In the genomic region with DNA sequence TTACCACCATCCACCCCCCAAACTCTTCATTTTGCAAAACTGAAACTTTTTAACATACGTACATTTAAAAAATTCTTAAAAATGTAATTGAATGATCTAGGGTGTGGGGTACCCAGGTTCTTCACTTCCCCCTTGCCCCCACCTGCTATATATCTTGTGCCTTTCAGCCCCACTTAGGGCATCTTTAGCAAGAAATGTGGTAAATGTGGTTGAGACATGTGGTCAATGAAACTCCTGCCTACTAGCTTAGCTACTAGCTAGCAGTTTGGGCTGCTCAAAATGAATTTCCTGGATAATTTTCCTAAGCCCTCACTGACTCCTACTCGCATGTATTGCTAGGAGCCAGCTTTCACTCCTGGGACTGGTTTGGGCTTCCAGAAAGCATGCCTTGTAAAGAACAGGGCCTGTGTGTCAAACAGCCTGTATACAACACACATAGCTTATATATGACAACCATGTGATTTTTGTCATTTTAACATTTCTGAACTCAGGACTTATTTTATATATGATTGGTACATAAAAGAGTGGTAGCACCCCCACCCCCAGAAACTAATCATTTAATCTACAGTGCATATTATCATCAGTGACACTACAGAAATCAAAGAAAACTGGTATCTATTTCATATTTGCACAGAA, we compare ENCODE assay signal across 10 cellular contexts.
DNase-seq lines count a peak whose midpoint lies in the region; ATAC-seq and TF ChIP-seq lines count a peak whose summit lies in the region.
"Had no signal": no experiment of that assay in that cellular context is flagged by ENCODE, and none has a peak within 500 bp of the region (broad histone marks: within the 10 kb centered on the region; RNA-seq: fewer than 3 reads in every experiment).

No MANE protein-coding gene starts in this region.

- TF ChIP-seq CTCF in GM23338 (conservative IDR thresholded peaks at IDR 0.05; ENCODE audit: low read depth in 2 of 2) = no peak

- no peaks in the 10 kb centered on the region for H3K36me3 ChIP-seq in GM23338 (ENCODE audit: insufficient read depth)

- H3K9me3 Mint-ChIP-seq in GM23338 = peaks cover 4% of the 10 kb centered on the region; the same call in 1 of the 3 replicates

- H3K4me3 ChIP-seq in Jurkat, Clone E6-1 (ENCODE audit: low read length) = no peak overlapping the region
- H3K4me3 ChIP-seq in GM23338 = no peak overlapping the region

- H3F3A ChIP-seq in GM23338 (replicated peaks; ENCODE audit: low read depth) = no peaks in the 10 kb centered on the region

- H3K27ac Mint-ChIP-seq in GM23338 = no peak overlapping the region

- no peaks in the 10 kb centered on the region for H3K9me2 ChIP-seq in GM23338 (ENCODE audit: insufficient read depth)

- H3K4me1 Mint-ChIP-seq in GM23338 = peaks cover 6% of the 10 kb centered on the region

- H2AFZ ChIP-seq in GM23338 = no peak overlapping the region

- H3K79me2 ChIP-seq in GM23338 (replicated peaks; ENCODE audit: insufficient read depth) = no peaks in the 10 kb centered on the region

- peak; percentile 83 for ATAC-seq in GM18511 (IDR thresholded peaks at IDR 0.05; ENCODE audit: unreplicated experiment)
- ATAC-seq in GM21786 (IDR thresholded peaks at IDR 0.05; ENCODE audit: unreplicated experiment) = peak; percentile 89
- ATAC-seq in GM23338 = no peak

- no peak overlapping the region for H3K4me2 ChIP-seq in GM23338

- no peaks in the 10 kb centered on the region for H3K27me3 ChIP-seq in GM23338 (ENCODE audit: insufficient read depth)

- H3K36me3 Mint-ChIP-seq in GM23338 (ENCODE audit: low read depth) = peaks cover 4% of the 10 kb centered on the region; the same call in 1 of the 3 replicates

- H3K27ac ChIP-seq in GM23338 (ENCODE audit: low read depth) = no peak overlapping the region

- peaks cover 6% of the 10 kb centered on the region for H3K27me3 Mint-ChIP-seq in GM23338 (ENCODE audit: insufficient read depth, low read depth, poor library complexity)

- no peaks in the 10 kb centered on the region; the same call in 1 of the 2 replicates for H4K20me1 ChIP-seq in GM23338 (replicated peaks; ENCODE audit: insufficient read depth)

- DNase-seq in Jurkat, Clone E6-1 (ENCODE audit: low read depth, low spot score) = peak; percentile 86
- DNase-seq in glomerular visceral epithelial cell (ENCODE audit: extremely low spot score) (peak; percentile 8), HuH-7 (ENCODE audit: low spot score) (no peak), GM23338 (ENCODE audit: low spot score) (no peak), anterior cingulate cortex (lab: John Stamatoyannopoulos, UW) (no peak)
- no peak for DNase-seq in stimulated activated CD4-positive, alpha-beta T cell treated with anti-CD3 and anti-CD28 coated beads, Interleukin-4, amount 100 ng/mL, for 24 hours
- DNase-seq: activated naive CD4-positive, alpha-beta T cell; NCI-H748 treated with DMSO at 0.1 percent for 48 hours had no signal

- H3K4me3 Mint-ChIP-seq in GM23338 = no peak overlapping the region

- no peaks in the 10 kb centered on the region for H3K4me1 ChIP-seq in GM23338 (ENCODE audit: insufficient read depth)

TF ChIP-seq in GM23338, 12 proteins besides CTCF, POLR2A, EP300 and RAD21 (continues in another document):
- no peak for TF ChIP-seq STAT1 (IDR thresholded peaks at IDR 0.05; ENCODE audit: unreplicated experiment)
- TF ChIP-seq EZH2phosphoT487 (IDR thresholded peaks at IDR 0.05; ENCODE audit: unreplicated experiment) = no peak
- no peak for TF ChIP-seq EZH2 (IDR thresholded peaks at IDR 0.05; ENCODE audit: low read depth, unreplicated experiment)
- TF ChIP-seq, protein P1, sequence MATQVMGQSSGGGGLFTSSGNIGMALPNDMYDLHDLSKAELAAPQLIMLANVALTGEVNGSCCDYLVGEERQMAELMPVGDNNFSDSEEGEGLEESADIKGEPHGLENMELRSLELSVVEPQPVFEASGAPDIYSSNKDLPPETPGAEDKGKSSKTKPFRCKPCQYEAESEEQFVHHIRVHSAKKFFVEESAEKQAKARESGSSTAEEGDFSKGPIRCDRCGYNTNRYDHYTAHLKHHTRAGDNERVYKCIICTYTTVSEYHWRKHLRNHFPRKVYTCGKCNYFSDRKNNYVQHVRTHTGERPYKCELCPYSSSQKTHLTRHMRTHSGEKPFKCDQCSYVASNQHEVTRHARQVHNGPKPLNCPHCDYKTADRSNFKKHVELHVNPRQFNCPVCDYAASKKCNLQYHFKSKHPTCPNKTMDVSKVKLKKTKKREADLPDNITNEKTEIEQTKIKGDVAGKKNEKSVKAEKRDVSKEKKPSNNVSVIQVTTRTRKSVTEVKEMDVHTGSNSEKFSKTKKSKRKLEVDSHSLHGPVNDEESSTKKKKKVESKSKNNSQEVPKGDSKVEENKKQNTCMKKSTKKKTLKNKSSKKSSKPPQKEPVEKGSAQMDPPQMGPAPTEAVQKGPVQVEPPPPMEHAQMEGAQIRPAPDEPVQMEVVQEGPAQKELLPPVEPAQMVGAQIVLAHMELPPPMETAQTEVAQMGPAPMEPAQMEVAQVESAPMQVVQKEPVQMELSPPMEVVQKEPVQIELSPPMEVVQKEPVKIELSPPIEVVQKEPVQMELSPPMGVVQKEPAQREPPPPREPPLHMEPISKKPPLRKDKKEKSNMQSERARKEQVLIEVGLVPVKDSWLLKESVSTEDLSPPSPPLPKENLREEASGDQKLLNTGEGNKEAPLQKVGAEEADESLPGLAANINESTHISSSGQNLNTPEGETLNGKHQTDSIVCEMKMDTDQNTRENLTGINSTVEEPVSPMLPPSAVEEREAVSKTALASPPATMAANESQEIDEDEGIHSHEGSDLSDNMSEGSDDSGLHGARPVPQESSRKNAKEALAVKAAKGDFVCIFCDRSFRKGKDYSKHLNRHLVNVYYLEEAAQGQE (IDR thresholded peaks at IDR 0.05; ENCODE audit: unreplicated experiment) = no peak
- no peak for TF ChIP-seq NANOG (IDR thresholded peaks at IDR 0.05; ENCODE audit: borderline replicate concordance)
- TF ChIP-seq ZNF114 (CRISPR knock-in tag; IDR thresholded peaks at IDR 0.05) = no peak
- no peak for TF ChIP-seq CREB1 (CRISPR knock-in tag; IDR thresholded peaks at IDR 0.05; ENCODE audit: low read depth)
- TF ChIP-seq, protein P2, sequence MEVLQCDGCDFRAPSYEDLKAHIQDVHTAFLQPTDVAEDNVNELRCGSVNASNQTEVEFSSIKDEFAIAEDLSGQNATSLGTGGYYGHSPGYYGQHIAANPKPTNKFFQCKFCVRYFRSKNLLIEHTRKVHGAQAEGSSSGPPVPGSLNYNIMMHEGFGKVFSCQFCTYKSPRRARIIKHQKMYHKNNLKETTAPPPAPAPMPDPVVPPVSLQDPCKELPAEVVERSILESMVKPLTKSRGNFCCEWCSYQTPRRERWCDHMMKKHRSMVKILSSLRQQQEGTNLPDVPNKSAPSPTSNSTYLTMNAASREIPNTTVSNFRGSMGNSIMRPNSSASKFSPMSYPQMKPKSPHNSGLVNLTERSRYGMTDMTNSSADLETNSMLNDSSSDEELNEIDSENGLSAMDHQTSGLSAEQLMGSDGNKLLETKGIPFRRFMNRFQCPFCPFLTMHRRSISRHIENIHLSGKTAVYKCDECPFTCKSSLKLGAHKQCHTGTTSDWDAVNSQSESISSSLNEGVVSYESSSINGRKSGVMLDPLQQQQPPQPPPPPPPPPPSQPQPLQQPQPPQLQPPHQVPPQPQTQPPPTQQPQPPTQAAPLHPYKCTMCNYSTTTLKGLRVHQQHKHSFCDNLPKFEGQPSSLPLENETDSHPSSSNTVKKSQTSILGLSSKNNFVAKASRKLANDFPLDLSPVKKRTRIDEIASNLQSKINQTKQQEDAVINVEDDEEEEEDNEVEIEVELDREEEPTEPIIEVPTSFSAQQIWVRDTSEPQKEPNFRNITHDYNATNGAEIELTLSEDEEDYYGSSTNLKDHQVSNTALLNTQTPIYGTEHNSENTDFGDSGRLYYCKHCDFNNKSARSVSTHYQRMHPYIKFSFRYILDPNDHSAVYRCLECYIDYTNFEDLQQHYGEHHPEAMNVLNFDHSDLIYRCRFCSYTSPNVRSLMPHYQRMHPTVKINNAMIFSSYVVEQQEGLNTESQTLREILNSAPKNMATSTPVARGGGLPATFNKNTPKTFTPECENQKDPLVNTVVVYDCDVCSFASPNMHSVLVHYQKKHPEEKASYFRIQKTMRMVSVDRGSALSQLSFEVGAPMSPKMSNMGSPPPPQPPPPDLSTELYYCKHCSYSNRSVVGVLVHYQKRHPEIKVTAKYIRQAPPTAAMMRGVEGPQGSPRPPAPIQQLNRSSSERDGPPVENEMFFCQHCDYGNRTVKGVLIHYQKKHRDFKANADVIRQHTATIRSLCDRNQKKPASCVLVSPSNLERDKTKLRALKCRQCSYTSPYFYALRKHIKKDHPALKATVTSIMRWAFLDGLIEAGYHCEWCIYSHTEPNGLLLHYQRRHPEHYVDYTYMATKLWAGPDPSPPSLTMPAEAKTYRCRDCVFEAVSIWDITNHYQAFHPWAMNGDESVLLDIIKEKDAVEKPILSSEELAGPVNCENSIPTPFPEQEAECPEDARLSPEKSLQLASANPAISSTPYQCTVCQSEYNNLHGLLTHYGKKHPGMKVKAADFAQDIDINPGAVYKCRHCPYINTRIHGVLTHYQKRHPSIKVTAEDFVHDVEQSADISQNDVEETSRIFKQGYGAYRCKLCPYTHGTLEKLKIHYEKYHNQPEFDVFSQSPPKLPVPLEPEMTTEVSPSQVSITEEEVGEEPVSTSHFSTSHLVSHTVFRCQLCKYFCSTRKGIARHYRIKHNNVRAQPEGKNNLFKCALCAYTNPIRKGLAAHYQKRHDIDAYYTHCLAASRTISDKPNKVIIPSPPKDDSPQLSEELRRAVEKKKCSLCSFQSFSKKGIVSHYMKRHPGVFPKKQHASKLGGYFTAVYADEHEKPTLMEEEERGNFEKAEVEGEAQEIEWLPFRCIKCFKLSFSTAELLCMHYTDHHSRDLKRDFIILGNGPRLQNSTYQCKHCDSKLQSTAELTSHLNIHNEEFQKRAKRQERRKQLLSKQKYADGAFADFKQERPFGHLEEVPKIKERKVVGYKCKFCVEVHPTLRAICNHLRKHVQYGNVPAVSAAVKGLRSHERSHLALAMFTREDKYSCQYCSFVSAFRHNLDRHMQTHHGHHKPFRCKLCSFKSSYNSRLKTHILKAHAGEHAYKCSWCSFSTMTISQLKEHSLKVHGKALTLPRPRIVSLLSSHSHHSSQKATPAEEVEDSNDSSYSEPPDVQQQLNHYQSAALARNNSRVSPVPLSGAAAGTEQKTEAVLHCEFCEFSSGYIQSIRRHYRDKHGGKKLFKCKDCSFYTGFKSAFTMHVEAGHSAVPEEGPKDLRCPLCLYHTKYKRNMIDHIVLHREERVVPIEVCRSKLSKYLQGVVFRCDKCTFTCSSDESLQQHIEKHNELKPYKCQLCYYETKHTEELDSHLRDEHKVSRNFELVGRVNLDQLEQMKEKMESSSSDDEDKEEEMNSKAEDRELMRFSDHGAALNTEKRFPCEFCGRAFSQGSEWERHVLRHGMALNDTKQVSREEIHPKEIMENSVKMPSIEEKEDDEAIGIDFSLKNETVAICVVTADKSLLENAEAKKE (CRISPR knock-in tag; IDR thresholded peaks at IDR 0.05) = no peak
- TF ChIP-seq JUNB (IDR thresholded peaks at IDR 0.05; ENCODE audit: unreplicated experiment) = no peak

Comparison
In these comparisons a context has a peak if more than half of its experiments do, and no peak if none do; other contexts are left out.
1. DNase-seq: peak in Jurkat, Clone E6-1 (single experiment) and glomerular visceral epithelial cell (single experiment); none in stimulated activated CD4-positive, alpha-beta T cell treated with anti-CD3 and anti-CD28 coated beads, Interleukin-4, amount 100 ng/mL, for 24 hours (single experiment), HuH-7 (single experiment), GM23338 (single experiment) and anterior cingulate cortex (0 of 58).